ENCODE assay signal across 21 cellular contexts in the genomic region with DNA sequence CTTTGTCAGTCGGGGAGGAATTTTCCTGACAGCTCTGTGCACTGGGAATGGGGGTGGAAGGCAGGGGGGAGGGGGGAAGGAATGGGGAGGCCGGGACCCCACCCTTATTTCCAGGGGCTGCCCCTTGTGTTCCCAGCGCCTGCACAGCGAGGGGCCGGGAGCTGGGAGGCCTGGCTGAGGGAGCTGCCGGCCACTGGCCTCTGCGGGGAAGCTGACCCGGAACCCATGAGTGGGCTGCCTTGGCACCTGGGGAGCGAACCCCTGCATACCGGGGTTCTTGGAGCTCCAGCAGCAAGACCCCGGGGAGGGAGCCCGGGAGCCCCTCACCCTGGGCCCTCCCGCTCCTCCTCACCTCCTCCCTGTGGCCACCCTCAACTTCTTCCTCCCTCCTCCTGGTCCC. TPM values are rescaled to one million over a fixed set of nuclear protein-coding genes. Genes with fewer than 3 reads are reported as not detected.
DNase-seq lines count a peak whose midpoint lies in the region; ATAC-seq and TF ChIP-seq lines count a peak whose summit lies in the region.
"Had no signal": no experiment of that assay in that cellular context is flagged by ENCODE, and none has a peak within 500 bp of the region (broad histone marks: within the 10 kb centered on the region; RNA-seq: fewer than 3 reads in every experiment).

No MANE protein-coding gene starts in this region.

- TF ChIP-seq CTCF in CD14-positive monocyte (IDR thresholded peaks at IDR 0.05): no peak

- CTCF ChIA-PET in activated CD4-positive, alpha-beta T cell treated with anti-CD3 and anti-CD28 coated beads, Interleukin-2, amount 10 ng/mL, durations not matched to agents 7 days and 5 days (lab: Charles Lee): no interaction called here

- no peaks in the 10 kb centered on the region for H3K27me3 Mint-ChIP-seq in activated CD4-positive, alpha-beta T cell treated with anti-CD3 and anti-CD28 coated beads, Interleukin-2, amount 10 ng/mL, durations not matched to agents 24 days and 14 days
- no peaks in the 10 kb centered on the region for H3K27me3 Mint-ChIP-seq in activated CD4-positive, alpha-beta T cell treated with anti-CD3 and anti-CD28 coated beads, Interleukin-2, amount 10 ng/mL, durations not matched to agents 7 days and 5 days
- H3K27me3 Mint-ChIP-seq in CD14-positive monocyte (ENCODE audit: low read depth in 3 of 3): peaks cover 0 to 2% (median 1%) of the 10 kb centered on the region in 3 donors

- no peaks in the 10 kb centered on the region for H3K9me3 Mint-ChIP-seq in activated CD4-positive, alpha-beta T cell treated with anti-CD3 and anti-CD28 coated beads, Interleukin-2, amount 10 ng/mL, durations not matched to agents 24 days and 14 days
- no peaks in the 10 kb centered on the region for H3K9me3 Mint-ChIP-seq in activated CD4-positive, alpha-beta T cell treated with anti-CD3 and anti-CD28 coated beads, Interleukin-2, amount 10 ng/mL, durations not matched to agents 7 days and 5 days
- no peaks in the 10 kb centered on the region for H3K9me3 Mint-ChIP-seq in CD14-positive monocyte
- H3K9me3 Mint-ChIP-seq: CD8-positive, alpha-beta T cell; H9; HFFc6 had no signal

- H3K4me1 Mint-ChIP-seq in activated CD4-positive, alpha-beta T cell treated with anti-CD3 and anti-CD28 coated beads, Interleukin-2, amount 10 ng/mL, durations not matched to agents 24 days and 14 days: no peaks in the 10 kb centered on the region
- H3K4me1 Mint-ChIP-seq in activated CD4-positive, alpha-beta T cell treated with anti-CD3 and anti-CD28 coated beads, Interleukin-2, amount 10 ng/mL, durations not matched to agents 7 days and 5 days: no peaks in the 10 kb centered on the region
- H3K4me1 Mint-ChIP-seq in CD14-positive monocyte: no peaks in the 10 kb centered on the region
- H3K4me1 Mint-ChIP-seq: H9 had no signal

- no peak overlapping the region for H3K4me3 Mint-ChIP-seq in activated CD4-positive, alpha-beta T cell treated with anti-CD3 and anti-CD28 coated beads, Interleukin-2, amount 10 ng/mL, durations not matched to agents 24 days and 14 days
- no peak overlapping the region for H3K4me3 Mint-ChIP-seq in activated CD4-positive, alpha-beta T cell treated with anti-CD3 and anti-CD28 coated beads, Interleukin-2, amount 10 ng/mL, durations not matched to agents 7 days and 5 days
- H3K4me3 Mint-ChIP-seq in CD14-positive monocyte: no peak overlapping the region
- H3K4me3 Mint-ChIP-seq: CD8-positive, alpha-beta T cell; H9; HFFc6 had no signal

- no peak overlapping the region for H3K27ac Mint-ChIP-seq in activated CD4-positive, alpha-beta T cell treated with anti-CD3 and anti-CD28 coated beads, Interleukin-2, amount 10 ng/mL, durations not matched to agents 24 days and 14 days
- no peak overlapping the region for H3K27ac Mint-ChIP-seq in activated CD4-positive, alpha-beta T cell treated with anti-CD3 and anti-CD28 coated beads, Interleukin-2, amount 10 ng/mL, durations not matched to agents 7 days and 5 days
- no peak overlapping the region for H3K27ac Mint-ChIP-seq in CD14-positive monocyte
- H3K27ac Mint-ChIP-seq: CD8-positive, alpha-beta T cell; H9; HFFc6 had no signal

- ATAC-seq in sciatic nerve: no peak
- no peak for ATAC-seq in HG02763 (IDR thresholded peaks at IDR 0.05; ENCODE audit: unreplicated experiment)
- ATAC-seq: CD8-positive, alpha-beta T cell had no signal

- H3K36me3 Mint-ChIP-seq in activated CD4-positive, alpha-beta T cell treated with anti-CD3 and anti-CD28 coated beads, Interleukin-2, amount 10 ng/mL, durations not matched to agents 24 days and 14 days (ENCODE audit: low read depth): no peaks in the 10 kb centered on the region
- no peaks in the 10 kb centered on the region for H3K36me3 Mint-ChIP-seq in activated CD4-positive, alpha-beta T cell treated with anti-CD3 and anti-CD28 coated beads, Interleukin-2, amount 10 ng/mL, durations not matched to agents 7 days and 5 days (ENCODE audit: low read depth)
- no peaks in the 10 kb centered on the region for H3K36me3 Mint-ChIP-seq in CD14-positive monocyte
- H3K36me3 Mint-ChIP-seq: CD8-positive, alpha-beta T cell had no signal

- POLR2A ChIA-PET in activated CD4-positive, alpha-beta T cell treated with anti-CD3 and anti-CD28 coated beads, Interleukin-2, amount 10 ng/mL, durations not matched to agents 7 days and 5 days (lab: Charles Lee): no interaction called here

- DNase-seq in activated CD4-positive, alpha-beta T cell treated with anti-CD3 and anti-CD28 coated beads, Interleukin-2, amount 10 ng/mL, durations not matched to agents 24 days and 14 days: peak; percentile 3
- DNase-seq in activated CD4-positive, alpha-beta T cell treated with anti-CD3 and anti-CD28 coated beads, Interleukin-2, amount 10 ng/mL, durations not matched to agents 7 days and 5 days: no peak
- peak; percentile 13 for DNase-seq in CD14-positive monocyte (ENCODE audit: low spot score)
- peak; percentile 31 for DNase-seq in left kidney (ENCODE audit: low read depth, low spot score)
- DNase-seq in sciatic nerve (ENCODE audit: low spot score): peak; percentile 45
- DNase-seq in 8988T: no peak
- DNase-seq in SKM-1 treated with dmso at 0.1 percent for 144 hours (lab: John Stamatoyannopoulos, UW; ENCODE audit: unreplicated experiment): no peak
- DNase-seq: GM23248, H9, HFFc6, IMR-90, NCI-H1105, NCI-H146, NCI-H2029, NCI-H524 treated with DMSO at 0.1 percent for 48 hours, NCI-H82, Peyer's patch had no signal

- intact Hi-C loops in activated CD4-positive, alpha-beta T cell treated with anti-CD3 and anti-CD28 coated beads, Interleukin-2, amount 10 ng/mL, durations not matched to agents 24 days and 14 days (cut with micrococcal nuclease): no loop called here
- intact Hi-C loops in CD14-positive monocyte (cut with micrococcal nuclease) (no loop called here), sciatic nerve (cut with DNase I) (no loop called here)

RNA-seq across cellular contexts. Expression of a gene that starts 3.5 kb away (rescaled TPM):
- total RNA-seq in activated CD4-positive, alpha-beta T cell treated with anti-CD3 and anti-CD28 coated beads, Interleukin-2, amount 10 ng/mL, durations not matched to agents 24 days and 14 days: not detected in 2 replicates
- total RNA-seq in activated CD4-positive, alpha-beta T cell treated with anti-CD3 and anti-CD28 coated beads, Interleukin-2, amount 10 ng/mL, durations not matched to agents 7 days and 5 days: not detected
- not detected for polyA plus RNA-seq in CD14-positive monocyte
- 1,096 TPM for total RNA-seq in sciatic nerve
- total RNA-seq: CD8-positive, alpha-beta T cell; IMR-90; OCI-LY7; SJSA1 had no signal
- polyA plus RNA-seq: GM23248 had no signal

RNA-seq across cellular contexts. Expression of a gene that starts 47.0 kb away (rescaled TPM):
- total RNA-seq in activated CD4-positive, alpha-beta T cell treated with anti-CD3 and anti-CD28 coated beads, Interleukin-2, amount 10 ng/mL, durations not matched to agents 24 days and 14 days: 77.1 and 78.1 TPM in 2 replicates
- total RNA-seq in activated CD4-positive, alpha-beta T cell treated with anti-CD3 and anti-CD28 coated beads, Interleukin-2, amount 10 ng/mL, durations not matched to agents 7 days and 5 days: 100 to 1,000 TPM in 1 of 2 experiments, 10 to 100 TPM in 1; 77.5 to 106 TPM
- polyA plus RNA-seq in CD14-positive monocyte: 10 to 100 TPM; 19.3 to 51.1 TPM
- 39.5 TPM for total RNA-seq in sciatic nerve

Comparison
In these comparisons a context has a peak if more than half of its experiments do, and no peak if none do; other contexts are left out.
1. DNase-seq: peak in activated CD4-positive, alpha-beta T cell treated with anti-CD3 and anti-CD28 coated beads, Interleukin-2, amount 10 ng/mL, durations not matched to agents 24 days and 14 days (single experiment), CD14-positive monocyte (single experiment), left kidney (single experiment) and sciatic nerve (single experiment); none in activated CD4-positive, alpha-beta T cell treated with anti-CD3 and anti-CD28 coated beads, Interleukin-2, amount 10 ng/mL, durations not matched to agents 7 days and 5 days (single experiment), 8988T (single experiment) and SKM-1 treated with dmso at 0.1 percent for 144 hours (single experiment).
2. RNA of a gene that starts 3.5 kb away (total RNA-seq): 1,096 TPM in sciatic nerve (single experiment); not detected in activated CD4-positive, alpha-beta T cell treated with anti-CD3 and anti-CD28 coated beads, Interleukin-2, amount 10 ng/mL, durations not matched to agents 24 days and 14 days and not detected in activated CD4-positive, alpha-beta T cell treated with anti-CD3 and anti-CD28 coated beads, Interleukin-2, amount 10 ng/mL, durations not matched to agents 7 days and 5 days; every median in the first group is over 100 times any median in the second.